ENCODE assay signal across 14 cellular contexts in the genomic region with DNA sequence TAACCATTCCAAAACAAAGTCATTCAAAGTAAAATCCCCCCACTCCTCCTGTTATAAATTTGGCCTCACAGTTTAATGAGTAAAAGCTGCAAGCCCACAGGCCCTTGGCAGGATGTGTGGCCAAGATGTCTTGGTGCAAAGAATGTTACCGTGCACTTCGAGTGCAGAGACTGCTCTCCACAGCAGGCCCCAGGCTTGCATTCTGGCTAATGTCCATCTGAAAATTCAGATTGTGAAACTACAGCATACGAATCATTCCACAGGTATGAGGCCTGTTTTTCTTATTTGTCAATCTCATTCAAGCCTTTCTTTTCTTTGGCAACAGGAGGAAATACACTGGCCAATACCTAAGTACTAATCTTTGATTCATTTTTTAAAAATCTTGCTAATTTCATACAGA. TPM values are rescaled to one million over a fixed set of nuclear protein-coding genes. Genes with fewer than 3 reads are reported as not detected.
DNase-seq lines count a peak whose midpoint lies in the region; ATAC-seq and TF ChIP-seq lines count a peak whose summit lies in the region.
"Had no signal": no experiment of that assay in that cellular context is flagged by ENCODE, and none has a peak within 500 bp of the region (broad histone marks: within the 10 kb centered on the region; RNA-seq: fewer than 3 reads in every experiment).

No MANE protein-coding gene starts in this region.

- H3K27ac ChIP-seq in RWPE1 = peak overlapping the region; percentile 93
- peak overlapping the region; percentile 76 for H3K27ac ChIP-seq in fibroblast of lung (ENCODE audit: insufficient read depth, low read length)

- CTCF ChIA-PET in RWPE1 (lab: Yijun Ruan, JAX) = no interaction called here

- H3K9me3 ChIP-seq in fibroblast of lung (ENCODE audit: control insufficient read depth, insufficient read depth, low read depth, low read length) = no peaks in the 10 kb centered on the region

- peak; percentile 80 for ATAC-seq in omental fat pad (ENCODE audit: low FRiP score)
- ATAC-seq: stimulated activated naive B cell treated with anti-CD40 and anti-IgM and Interleukin-4, amounts not matched to agents 10 μg/mL and 1 μg/mL and 100 μg/mL, for 72 hours had no signal

- no peaks in the 10 kb centered on the region for H4K20me1 ChIP-seq in fibroblast of lung (ENCODE audit: control insufficient read depth, extremely low read depth, insufficient read depth, low read length)

- H3K79me2 ChIP-seq in fibroblast of lung (ENCODE audit: control insufficient read depth, insufficient read depth, low read length) = peaks cover 61% of the 10 kb centered on the region

- peaks cover 46% of the 10 kb centered on the region for H3K4me1 ChIP-seq in fibroblast of lung (ENCODE audit: control insufficient read depth, extremely low read depth, insufficient read depth, low read length)

- H2AFZ ChIP-seq in fibroblast of lung (ENCODE audit: low read length) = no peak overlapping the region

- POLR2A ChIA-PET in RWPE1 (lab: Yijun Ruan, JAX; ENCODE audit: low non-redundant PET) = interaction anchor here (0.7 kb wide), 1 partner anchor 107 kb away, joined by 4 read pairs; no protein-coding TSS in a partner anchor

- peak; percentile 86 for DNase-seq in AG08395 (ENCODE audit: low spot score)
- DNase-seq in RWPE1 (ENCODE audit: low spot score) = peak; percentile 75
- peak; percentile 97 to 99 for DNase-seq in fibroblast of lung (ENCODE audit: low read depth in 2 of 2)
- no peak for DNase-seq in omental fat pad (ENCODE audit: low spot score)
- DNase-seq in SKM-1 treated with dmso at 0.1 percent for 144 hours (lab: John Stamatoyannopoulos, UW; ENCODE audit: unreplicated experiment) = no peak
- no peak for DNase-seq in NCI-H128 (lab: John Stamatoyannopoulos, UW; ENCODE audit: unreplicated experiment)
- DNase-seq in KG1 (lab: John Stamatoyannopoulos, UW) = no peak
- no peak for DNase-seq in NCI-H1048 (lab: John Stamatoyannopoulos, UW)
- DNase-seq: activated naive CD4-positive, alpha-beta T cell treated with anti-CD3 and anti-CD28 coated beads for 36 hours; CD4-positive, alpha-beta T cell; hypothalamus; NCI-H2029; stimulated activated naive B cell treated with anti-CD40 and anti-IgM and Interleukin-4, amounts not matched to agents 10 μg/mL and 1 μg/mL and 100 μg/mL, for 72 hours; T-helper 2 cell had no signal

- H3K4me3 ChIP-seq in fibroblast of lung (replicated peaks in 1 of 4; ENCODE audit: control extremely low read depth in 1 of 4, insufficient read depth in 1 of 4, low read depth in 3 of 4, low read length in 4 of 4) = no peak overlapping the region

- H3K4me2 ChIP-seq in fibroblast of lung (ENCODE audit: extremely low read depth, insufficient read depth, low read length) = peak overlapping the region; percentile 78

- H3K36me3 ChIP-seq in fibroblast of lung (ENCODE audit: control insufficient read depth, insufficient read depth, low read length) = peaks cover 5% of the 10 kb centered on the region

- TF ChIP-seq CTCF in RWPE1 (conservative IDR thresholded peaks at IDR 0.05; ENCODE audit: low read depth) (no peak), fibroblast of lung (conservative IDR thresholded peaks at IDR 0.05 in 1 of 2, IDR thresholded peaks at IDR 0.05 in 1 of 2; ENCODE audit: low read depth in 1 of 2, low read length in 2 of 2) (no peak), omental fat pad (IDR thresholded peaks at IDR 0.05) (no peak)

- H3K9ac ChIP-seq in fibroblast of lung (ENCODE audit: insufficient read depth, low read length) = no peak overlapping the region

- H3K27me3 ChIP-seq in fibroblast of lung (ENCODE audit: control insufficient read depth, insufficient read depth, low read length) = no peaks in the 10 kb centered on the region

RNA-seq across cellular contexts. Expression of a gene that starts 7.1 kb away (rescaled TPM):
- total RNA-seq in fibroblast of lung = 109 and 116 TPM in 2 replicates
- polyA plus RNA-seq in fibroblast of lung = 66.8 and 80.2 TPM in 2 replicates
- polyA plus RNA-seq in fibroblast of lung (2012) = 60.3 and 64.5 TPM in 2 replicates
- 129 and 153 TPM in 2 replicates for polyA minus RNA-seq in fibroblast of lung (ENCODE audit: low replicate concordance)
- 10 to 100 TPM; 52.1 to 84.8 (median 58.7) TPM for total RNA-seq in omental fat pad

RNA-seq across cellular contexts. Expression of a gene that starts 33.4 kb away (rescaled TPM):
- total RNA-seq in fibroblast of lung (2.3 and 5.0 TPM in 2 replicates), omental fat pad (10 to 100 TPM in 1 of 4 donors, 1 to 10 TPM in 3; 1.9 to 10.9 (median 4.6) TPM)
- 0.20 and 0.22 TPM in 2 replicates for polyA plus RNA-seq in fibroblast of lung
- 0.21 and 0.28 TPM in 2 replicates for polyA plus RNA-seq in fibroblast of lung (2012)
- 0.16 TPM in 1 of 2 replicates, not detected in the other for polyA minus RNA-seq in fibroblast of lung (ENCODE audit: low replicate concordance)

Comparison
In these comparisons a context has a peak if more than half of its experiments do, and no peak if none do; other contexts are left out.
1. DNase-seq: peak in AG08395 (single experiment), RWPE1 (single experiment) and fibroblast of lung (2 of 2); none in omental fat pad (single experiment), SKM-1 treated with dmso at 0.1 percent for 144 hours (single experiment), NCI-H128 (single experiment), KG1 (single experiment) and NCI-H1048 (single experiment).